26 cellular contexts compared by ENCODE assay signal in genomic region chr2:10525573-10526265, GRCh38.
"Had no signal": no experiment of that assay in that cellular context is flagged by ENCODE, and none has a peak within 500 bp of the region (broad histone marks: within the 10 kb centered on the region; RNA-seq: fewer than 3 reads in every experiment).

No MANE protein-coding gene starts in this region.

- ATAC-seq: activated CD4-positive, alpha-beta T cell treated with anti-CD3 and anti-CD28 coated beads for 36 hours; activated CD8-positive, alpha-beta T cell treated with anti-CD3 and anti-CD28 coated beads, Interleukin-2, amount 10 ng/mL, durations not matched to agents 7 days and 5 days; left lobe of liver; lower lobe of right lung; mucosa of descending colon; right lobe of liver; SK-N-SH treated with all-trans-retinoic acid at 6 μM for 48 hours; stimulated activated naive B cell treated with anti-CD40 and anti-IgM and Interleukin-4, amounts not matched to agents 10 μg/mL and 1 μg/mL and 100 μg/mL, for 72 hours; upper lobe of right lung had no signal

- H3K36me3 Mint-ChIP-seq: activated naive CD4-positive, alpha-beta T cell treated with anti-CD3 and anti-CD28 coated beads, Interleukin-2, amount 10 ng/mL, durations not matched to agents 7 days and 5 days; activated naive CD8-positive, alpha-beta T cell treated with anti-CD3 and anti-CD28 coated beads, Interleukin-2, amount 10 ng/mL, durations not matched to agents 7 days and 5 days; immature natural killer cell; stimulated activated naive B cell treated with anti-CD40 and anti-IgM and Interleukin-4, amounts not matched to agents 10 μg/mL and 1 μg/mL and 100 μg/mL, for 72 hours; WTC11 had no signal

- DNase-seq: activated CD4-positive, alpha-beta T cell treated with anti-CD3 and anti-CD28 coated beads for 36 hours; activated CD8-positive, alpha-beta T cell treated with anti-CD3 and anti-CD28 coated beads, Interleukin-2, amount 10 ng/mL, durations not matched to agents 7 days and 5 days; activated gamma-delta T cell; activated naive CD4-positive, alpha-beta T cell treated with anti-CD3 and anti-CD28 coated beads, Interleukin-2, amount 10 ng/mL, durations not matched to agents 7 days and 5 days; activated naive CD8-positive, alpha-beta T cell treated with anti-CD3 and anti-CD28 coated beads, Interleukin-2, amount 10 ng/mL, durations not matched to agents 7 days and 5 days; brain microvascular endothelial cell; caudate nucleus; foreskin fibroblast; hypothalamus; immature natural killer cell; kidney glomerular epithelial cell; lower lobe of right lung; mesendoderm; mucosa of descending colon; ovary; small intestine; stimulated activated CD4-positive, alpha-beta T cell treated with anti-CD3 and anti-CD28 coated beads, Interleukin-1b, Interleukin-23, amount 100 ng/mL, for 48 hours; stimulated activated naive B cell treated with anti-CD40 and anti-IgM and Interleukin-4, amounts not matched to agents 10 μg/mL and 1 μg/mL and 100 μg/mL, for 72 hours; T-helper 2 cell had no signal

- H3K4me3 Mint-ChIP-seq: activated CD4-positive, alpha-beta T cell treated with anti-CD3 and anti-CD28 coated beads for 36 hours; activated CD8-positive, alpha-beta T cell treated with anti-CD3 and anti-CD28 coated beads, Interleukin-2, amount 10 ng/mL, durations not matched to agents 7 days and 5 days; activated naive CD4-positive, alpha-beta T cell treated with anti-CD3 and anti-CD28 coated beads, Interleukin-2, amount 10 ng/mL, durations not matched to agents 7 days and 5 days; activated naive CD8-positive, alpha-beta T cell treated with anti-CD3 and anti-CD28 coated beads, Interleukin-2, amount 10 ng/mL, durations not matched to agents 7 days and 5 days; immature natural killer cell; nephron; stimulated activated naive B cell treated with anti-CD40 and anti-IgM and Interleukin-4, amounts not matched to agents 10 μg/mL and 1 μg/mL and 100 μg/mL, for 72 hours; WTC11 had no signal

- H3K27ac Mint-ChIP-seq: activated CD4-positive, alpha-beta T cell treated with anti-CD3 and anti-CD28 coated beads for 36 hours; activated CD8-positive, alpha-beta T cell treated with anti-CD3 and anti-CD28 coated beads, Interleukin-2, amount 10 ng/mL, durations not matched to agents 7 days and 5 days; activated naive CD4-positive, alpha-beta T cell treated with anti-CD3 and anti-CD28 coated beads, Interleukin-2, amount 10 ng/mL, durations not matched to agents 7 days and 5 days; activated naive CD8-positive, alpha-beta T cell treated with anti-CD3 and anti-CD28 coated beads, Interleukin-2, amount 10 ng/mL, durations not matched to agents 7 days and 5 days; immature natural killer cell; nephron; progenitor cell of endocrine pancreas; stimulated activated naive B cell treated with anti-CD40 and anti-IgM and Interleukin-4, amounts not matched to agents 10 μg/mL and 1 μg/mL and 100 μg/mL, for 72 hours; WTC11 had no signal

- H3K4me1 Mint-ChIP-seq: activated CD4-positive, alpha-beta T cell treated with anti-CD3 and anti-CD28 coated beads for 36 hours; activated naive CD4-positive, alpha-beta T cell treated with anti-CD3 and anti-CD28 coated beads, Interleukin-2, amount 10 ng/mL, durations not matched to agents 7 days and 5 days; activated naive CD8-positive, alpha-beta T cell treated with anti-CD3 and anti-CD28 coated beads, Interleukin-2, amount 10 ng/mL, durations not matched to agents 7 days and 5 days; immature natural killer cell; nephron had no signal

- H3K9me3 Mint-ChIP-seq: activated naive CD4-positive, alpha-beta T cell treated with anti-CD3 and anti-CD28 coated beads, Interleukin-2, amount 10 ng/mL, durations not matched to agents 7 days and 5 days; activated naive CD8-positive, alpha-beta T cell treated with anti-CD3 and anti-CD28 coated beads, Interleukin-2, amount 10 ng/mL, durations not matched to agents 7 days and 5 days; immature natural killer cell; nephron; stimulated activated naive B cell treated with anti-CD40 and anti-IgM and Interleukin-4, amounts not matched to agents 10 μg/mL and 1 μg/mL and 100 μg/mL, for 72 hours; WTC11 had no signal

- H3K27me3 Mint-ChIP-seq: activated CD4-positive, alpha-beta T cell treated with anti-CD3 and anti-CD28 coated beads for 36 hours had no signal
